In the genomic region with DNA sequence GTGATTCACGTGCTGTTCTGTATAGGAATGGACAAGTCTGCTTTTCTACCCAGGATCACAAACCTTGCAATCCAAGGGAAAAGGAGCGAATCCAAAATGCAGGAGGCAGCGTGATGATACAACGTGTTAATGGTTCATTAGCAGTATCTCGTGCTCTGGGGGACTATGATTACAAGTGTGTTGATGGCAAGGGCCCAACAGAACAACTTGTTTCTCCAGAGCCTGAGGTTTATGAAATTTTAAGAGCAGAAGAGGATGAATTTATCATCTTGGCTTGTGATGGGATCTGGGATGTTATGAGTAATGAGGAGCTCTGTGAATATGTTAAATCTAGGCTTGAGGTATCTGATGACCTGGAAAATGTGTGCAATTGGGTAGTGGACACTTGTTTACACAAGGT, we compare ENCODE assay signal across 20 cellular contexts. TPM values are rescaled to one million over a fixed set of nuclear protein-coding genes. Genes with fewer than 3 reads are reported as not detected.
DNase-seq lines count a peak whose midpoint lies in the region; ATAC-seq, FAIRE-seq and TF ChIP-seq lines count a peak whose summit lies in the region.
"Had no signal": no experiment of that assay in that cellular context is flagged by ENCODE, and none has a peak within 500 bp of the region (broad histone marks: within the 10 kb centered on the region; RNA-seq: fewer than 3 reads in every experiment).

No MANE protein-coding gene starts in this region.

- no peaks in the 10 kb centered on the region for H3K36me3 ChIP-seq in mammary epithelial cell (ENCODE audit: insufficient read depth, low read length)
- H3K36me3 ChIP-seq in testis (ENCODE audit: low read depth, missing control alignments) = no peaks in the 10 kb centered on the region

- H3K9me3 ChIP-seq in mammary epithelial cell (replicated peaks; ENCODE audit: insufficient read depth, low read length) (no peaks in the 10 kb centered on the region), testis (no peaks in the 10 kb centered on the region)
- H3K9me3 ChIP-seq: SJCRH30 had no signal

- no peak for ATAC-seq in HG03280 (IDR thresholded peaks at IDR 0.05; ENCODE audit: unreplicated experiment)

- DNase-seq in MCF 10A (ENCODE audit: unreplicated experiment) (no peak), mammary epithelial cell (no peak), HTR-8/SVneo (ENCODE audit: insufficient read length, low spot score) (no peak), fibroblast of gingiva (ENCODE audit: low read depth) (peak; percentile 8), testis (peak; percentile 48), epidermal melanocyte (ENCODE audit: insufficient read length, low spot score) (no peak), chondrocyte (ENCODE audit: low spot score) (no peak)
- DNase-seq: DND-41, HCEC 1CT, IMR-90, NCI-H1436 treated with DMSO at 0.1 percent for 48 hours, NCI-H2081 treated with DMSO at 0.1 percent for 48 hours, NCI-H2227 treated with DMSO at 0.1 percent for 48 hours, NCI-H526 treated with DMSO at 0.1 percent for 48 hours, SJCRH30 had no signal

- H3K9me3 Mint-ChIP-seq in MCF 10A (ENCODE audit: unreplicated experiment) (no peaks in the 10 kb centered on the region), chondrocyte (ENCODE audit: low read depth) (peaks cover 3% of the 10 kb centered on the region)

- FAIRE-seq in HTR-8/SVneo (lab: Jason Lieb, UNC) = peak; percentile 33
- FAIRE-seq: A204.1, D721Med had no signal

- H3K4me1 ChIP-seq in mammary epithelial cell (ENCODE audit: insufficient read depth, low read length) (no peaks in the 10 kb centered on the region), testis (no peaks in the 10 kb centered on the region)
- H3K4me1 ChIP-seq: SJCRH30 had no signal

- H3K9ac ChIP-seq in mammary epithelial cell (ENCODE audit: insufficient read depth, low read length) = no peak overlapping the region

- WGBS in mammary epithelial cell (ENCODE audit: low coverage, missing lambda C conversion rate) = 99% methylated on average over 5 of the region's 5 CpGs
- WGBS in testis, 2 donors = 49 to 56% methylated on average over 5 of the region's 5 CpGs

- no peak overlapping the region for H3K4me2 ChIP-seq in mammary epithelial cell (ENCODE audit: insufficient read depth, low read depth, low read length)

- CTCF ChIA-PET in MCF 10A (lab: Yijun Ruan, JAX) = interaction anchor here (0.7 to 1.0 kb wide), 2 partner anchors 21 to 203 kb away, joined by 3 read pairs; no protein-coding TSS in a partner anchor
- CTCF ChIA-PET in mammary epithelial cell (lab: Charles Lee; ENCODE audit: low non-redundant PET) = no interaction called here

- no peak for TF ChIP-seq POLR2A in testis (IDR thresholded peaks at IDR 0.05)

- H3K4me3 ChIP-seq in mammary epithelial cell (replicated peaks in 1 of 3; ENCODE audit: insufficient read depth in 1 of 3, low read depth in 2 of 3, low read length in 3 of 3) (no peak overlapping the region), testis (no peak overlapping the region)
- H3K4me3 ChIP-seq: SJCRH30 had no signal

- TF ChIP-seq CTCF in MCF 10A (IDR thresholded peaks at IDR 0.05; ENCODE audit: unreplicated experiment) (no peak), mammary epithelial cell (conservative IDR thresholded peaks at IDR 0.05 in 1 of 2, IDR thresholded peaks at IDR 0.05 in 1 of 2; ENCODE audit: extremely low read depth in 1 of 2, insufficient read depth in 1 of 2, low read depth in 1 of 2, low read length in 2 of 2) (no peak), testis (IDR thresholded peaks at IDR 0.05) (no peak), chondrocyte (IDR thresholded peaks at IDR 0.05) (no peak)

- intact Hi-C loops in MCF 10A (cut with micrococcal nuclease) = no loop called here
- intact Hi-C loops in mammary epithelial cell (cut with micrococcal nuclease) = no loop called here
- intact Hi-C loops in testis (cut with DNase I; ENCODE audit: low total_unique reads) = no loop called here

- in situ Hi-C loops in mammary epithelial cell (cut with MboI; ENCODE audit: low sequenced_read_pairs in 2 of 2) = no loop called here

- peaks cover 5% of the 10 kb centered on the region for H3K4me1 Mint-ChIP-seq in MCF 10A (ENCODE audit: insufficient read depth, unreplicated experiment)
- peaks cover 8% of the 10 kb centered on the region for H3K4me1 Mint-ChIP-seq in chondrocyte (ENCODE audit: low read depth)

- peaks cover 21% of the 10 kb centered on the region for H3K36me3 Mint-ChIP-seq in MCF 10A (ENCODE audit: insufficient read depth, unreplicated experiment)
- peaks cover 3% of the 10 kb centered on the region for H3K36me3 Mint-ChIP-seq in chondrocyte (ENCODE audit: low read depth)

- POLR2A ChIA-PET in MCF 10A (lab: Yijun Ruan, JAX) = interaction anchor here (0.8 to 0.9 kb wide), 2 partner anchors 16 to 31 kb away, joined by 3 read pairs; no protein-coding TSS in a partner anchor

- no peak overlapping the region for H3K27ac Mint-ChIP-seq in MCF 10A (ENCODE audit: low read depth, unreplicated experiment)
- no peak overlapping the region for H3K27ac Mint-ChIP-seq in chondrocyte (ENCODE audit: unreplicated experiment)

- dilution Hi-C loops in mammary epithelial cell (cut with HindIII; ENCODE audit: low sequenced_read_pairs) = no loop called here

- H3K27me3 ChIP-seq in mammary epithelial cell (ENCODE audit: insufficient read depth, low read length) (no peaks in the 10 kb centered on the region), testis (no peaks in the 10 kb centered on the region)
- H3K27me3 ChIP-seq: SJCRH30 had no signal

- H2AFZ ChIP-seq in mammary epithelial cell (ENCODE audit: low read depth, low read length) = no peak overlapping the region

- H3K27me3 Mint-ChIP-seq in MCF 10A (ENCODE audit: insufficient read depth, unreplicated experiment) = no peaks in the 10 kb centered on the region
- no peaks in the 10 kb centered on the region for H3K27me3 Mint-ChIP-seq in chondrocyte (ENCODE audit: low read depth)

- peaks cover 48% of the 10 kb centered on the region for H3K79me2 ChIP-seq in mammary epithelial cell (ENCODE audit: insufficient read depth, low read length)

- TSS peak; percentile 68 for BruUV-seq in MCF 10A (replicated peaks; lab: Mats Ljungman, UMichigan)
- no TSS peak for BruUV-seq in mammary epithelial cell (replicated peaks; lab: Mats Ljungman, UMichigan)

- H3K27ac ChIP-seq in mammary epithelial cell (ENCODE audit: insufficient read depth, low read depth, low read length) (no peak overlapping the region), testis (no peak overlapping the region)
- H3K27ac ChIP-seq: RWPE1, SJCRH30 had no signal

- no peaks in the 10 kb centered on the region for H4K20me1 ChIP-seq in mammary epithelial cell (ENCODE audit: insufficient read depth, low read length)

- H3K4me3 Mint-ChIP-seq in MCF 10A (ENCODE audit: unreplicated experiment) = no peak overlapping the region
- no peak overlapping the region for H3K4me3 Mint-ChIP-seq in chondrocyte (ENCODE audit: unreplicated experiment)
- H3K4me3 Mint-ChIP-seq: CD14-positive monocyte had no signal

RNA-seq across cellular contexts. Expression of a gene that starts 33.0 kb away (rescaled TPM):
- total RNA-seq in MCF 10A (2022) = 47.5 and 49.1 TPM in 2 replicates
- total RNA-seq in mammary epithelial cell = 10 to 100 TPM; 19.0 to 34.0 TPM
- polyA plus RNA-seq in mammary epithelial cell = 9.7 TPM
- 31.6 TPM for polyA minus RNA-seq in mammary epithelial cell
- 10 to 100 TPM; 49.9 to 64.6 TPM for total RNA-seq in testis
- 50.7 TPM for polyA plus RNA-seq in testis (ENCODE audit: insufficient read depth, low read depth, low replicate concordance)
- 31.9 to 32.6 TPM (median 32.5 TPM) in 3 replicates for total RNA-seq in chondrocyte

Comparison
In these comparisons a context has a peak if more than half of its experiments do, and no peak if none do; other contexts are left out.
1. DNase-seq: peak in fibroblast of gingiva (single experiment) and testis (single experiment); none in MCF 10A (single experiment), mammary epithelial cell (single experiment), HTR-8/SVneo (single experiment), epidermal melanocyte (single experiment) and chondrocyte (single experiment).